Comparison of ENCODE assay signal across 17 cellular contexts in genomic region chr1:225349826-225350225, GRCh38.
DNase-seq lines count a peak whose midpoint lies in the region; ATAC-seq, FAIRE-seq and TF ChIP-seq lines count a peak whose summit lies in the region.
"Had no signal": no experiment of that assay in that cellular context is flagged by ENCODE, and none has a peak within 500 bp of the region (broad histone marks: within the 10 kb centered on the region; RNA-seq: fewer than 3 reads in every experiment).

No MANE protein-coding gene starts in this region.

- no peaks in the 10 kb centered on the region for H3K4me1 Mint-ChIP-seq in astrocyte (ENCODE audit: low read depth, unreplicated experiment)
- H3K4me1 Mint-ChIP-seq: CD8-positive, alpha-beta memory T cell had no signal

- no peak overlapping the region for H3K4me2 ChIP-seq in astrocyte (ENCODE audit: low read length)
- H3K4me2 ChIP-seq: BLaER1 had no signal

- no peaks in the 10 kb centered on the region for H3K4me1 ChIP-seq in astrocyte (ENCODE audit: insufficient read depth, low read length)
- H3K4me1 ChIP-seq: Caco-2, HAP-1 had no signal

- FAIRE-seq in GM12891 (lab: Jason Lieb, UNC) (peak; percentile 5), astrocyte (lab: Jason Lieb, UNC) (peak; percentile 9)
- FAIRE-seq: GM12878, H1, HepG2, HTR-8/SVneo had no signal

- no peak overlapping the region for H3K27ac Mint-ChIP-seq in astrocyte (ENCODE audit: unreplicated experiment)
- H3K27ac Mint-ChIP-seq: CD8-positive, alpha-beta memory T cell had no signal

- DNase-seq in GM12891 (ENCODE audit: insufficient read length, low spot score) (no peak), astrocyte (ENCODE audit: low read depth) (no peak), epithelial cell of prostate (ENCODE audit: low read depth, low spot score) (peak; percentile 69)
- DNase-seq: AML-193; Caco-2; CD8-positive, alpha-beta memory T cell; DMS53 had no signal

- H2AFZ ChIP-seq in astrocyte (ENCODE audit: low read depth, low read length), result no peak overlapping the region

- no peaks in the 10 kb centered on the region for H3K9me3 ChIP-seq in astrocyte (ENCODE audit: insufficient read depth, low read depth, low read length)
- H3K9me3 ChIP-seq: Caco-2, HAP-1 had no signal

- H3K36me3 Mint-ChIP-seq in astrocyte (ENCODE audit: low read depth, unreplicated experiment), result no peaks in the 10 kb centered on the region

- no peaks in the 10 kb centered on the region for H3K27me3 ChIP-seq in astrocyte (ENCODE audit: insufficient read depth, low read length)
- H3K27me3 ChIP-seq: BLaER1 had no signal

- H4K20me1 ChIP-seq in astrocyte (ENCODE audit: insufficient read depth, low read length), result no peaks in the 10 kb centered on the region
- H4K20me1 ChIP-seq: BLaER1 had no signal

- H3K27ac ChIP-seq in astrocyte (ENCODE audit: low read depth, low read length), result no peak overlapping the region
- H3K27ac ChIP-seq in epithelial cell of prostate, result peak overlapping the region; percentile 56
- H3K27ac ChIP-seq: BLaER1 had no signal

- no peak overlapping the region for H3K9ac ChIP-seq in astrocyte (ENCODE audit: low read length)
- H3K9ac ChIP-seq: BLaER1 had no signal

- no peaks in the 10 kb centered on the region for H3K79me2 ChIP-seq in astrocyte (ENCODE audit: insufficient read depth, low read length)

- no peaks in the 10 kb centered on the region for H3K36me3 ChIP-seq in astrocyte (ENCODE audit: insufficient read depth, low read length)
- H3K36me3 ChIP-seq: BLaER1, HAP-1 had no signal

- H3K4me3 Mint-ChIP-seq in astrocyte (ENCODE audit: unreplicated experiment), result no peak overlapping the region
- H3K4me3 Mint-ChIP-seq: CD8-positive, alpha-beta memory T cell had no signal

- no peak for TF ChIP-seq CTCF in astrocyte (IDR thresholded peaks at IDR 0.05; ENCODE audit: insufficient read depth, low read depth, low read length)

- no peak overlapping the region for H3K4me3 ChIP-seq in astrocyte (ENCODE audit: insufficient read depth, low read depth, low read length)
- H3K4me3 ChIP-seq: BLaER1, GM12878, HAP-1 had no signal

- no peak for ATAC-seq in GM21528 (IDR thresholded peaks at IDR 0.05; ENCODE audit: low FRiP score, unreplicated experiment)
- no peak for ATAC-seq in HG03457 (IDR thresholded peaks at IDR 0.05; ENCODE audit: unreplicated experiment)
- ATAC-seq in GM19397 (IDR thresholded peaks at IDR 0.05; ENCODE audit: unreplicated experiment), result no peak
- ATAC-seq in SK-N-SH treated with all-trans-retinoic acid at 6 μM for 48 hours, result no peak
- ATAC-seq: GM12878, HepG2 had no signal

- no peaks in the 10 kb centered on the region for H3K27me3 Mint-ChIP-seq in astrocyte (ENCODE audit: low read depth, unreplicated experiment)

- peaks cover 3% of the 10 kb centered on the region for H3K9me3 Mint-ChIP-seq in astrocyte (ENCODE audit: unreplicated experiment)

- no peak for TF ChIP-seq POLR2A in GM12891 (IDR thresholded peaks at IDR 0.05; ENCODE audit: low read depth, low read length)

TF ChIP-seq in GM12891, 5 proteins besides CTCF, POLR2A, EP300 and RAD21:
- TF ChIP-seq TAF1 (IDR thresholded peaks at IDR 0.05; ENCODE audit: low read depth, low read length) (no peak), POU2F2 (IDR thresholded peaks at IDR 0.05; ENCODE audit: low read depth, low read length) (no peak), POLR2AphosphoS5 (IDR thresholded peaks at IDR 0.05; ENCODE audit: low read depth, low read length) (no peak), SPI1 (IDR thresholded peaks at IDR 0.05; ENCODE audit: low read depth, low read length) (no peak), PAX5 (IDR thresholded peaks at IDR 0.05; ENCODE audit: insufficient read depth, low read length, severe bottlenecking) (no peak)

TF ChIP-seq in SK-N-SH treated with all-trans-retinoic acid at 6 μM for 48 hours, 23 proteins besides CTCF, POLR2A, EP300 and RAD21 (continues in another document):
- TF ChIP-seq ESRRG (CRISPR knock-in tag; IDR thresholded peaks at IDR 0.05) (no peak), CREB5 (CRISPR knock-in tag; IDR thresholded peaks at IDR 0.05; ENCODE audit: low read depth) (no peak), TSHZ2 (CRISPR knock-in tag; IDR thresholded peaks at IDR 0.05) (no peak), ISL1 (CRISPR knock-in tag; IDR thresholded peaks at IDR 0.05) (no peak), ZC3H10 (CRISPR knock-in tag; IDR thresholded peaks at IDR 0.05) (no peak), RARB (CRISPR knock-in tag; IDR thresholded peaks at IDR 0.05) (no peak), PPARA (CRISPR knock-in tag; IDR thresholded peaks at IDR 0.05; ENCODE audit: borderline replicate concordance) (no peak), CSDC2 (CRISPR knock-in tag; IDR thresholded peaks at IDR 0.05) (no peak), GLIS3 (CRISPR knock-in tag; IDR thresholded peaks at IDR 0.05) (no peak), ZFP30 (CRISPR knock-in tag; IDR thresholded peaks at IDR 0.05) (no peak), TOX (CRISPR knock-in tag; IDR thresholded peaks at IDR 0.05; ENCODE audit: borderline replicate concordance) (no peak), CSRNP3 (CRISPR knock-in tag; IDR thresholded peaks at IDR 0.05) (no peak), SNAI2 (CRISPR knock-in tag; IDR thresholded peaks at IDR 0.05) (no peak), POU6F1 (CRISPR knock-in tag; IDR thresholded peaks at IDR 0.05; ENCODE audit: borderline replicate concordance, low read depth) (no peak), TCF4 (CRISPR knock-in tag; IDR thresholded peaks at IDR 0.05; ENCODE audit: borderline replicate concordance) (no peak), ZNF565 (CRISPR knock-in tag; conservative IDR thresholded peaks at IDR 0.05; ENCODE audit: low read depth) (no peak)
